ENCODE assay signal across 21 cellular contexts in the genomic region with DNA sequence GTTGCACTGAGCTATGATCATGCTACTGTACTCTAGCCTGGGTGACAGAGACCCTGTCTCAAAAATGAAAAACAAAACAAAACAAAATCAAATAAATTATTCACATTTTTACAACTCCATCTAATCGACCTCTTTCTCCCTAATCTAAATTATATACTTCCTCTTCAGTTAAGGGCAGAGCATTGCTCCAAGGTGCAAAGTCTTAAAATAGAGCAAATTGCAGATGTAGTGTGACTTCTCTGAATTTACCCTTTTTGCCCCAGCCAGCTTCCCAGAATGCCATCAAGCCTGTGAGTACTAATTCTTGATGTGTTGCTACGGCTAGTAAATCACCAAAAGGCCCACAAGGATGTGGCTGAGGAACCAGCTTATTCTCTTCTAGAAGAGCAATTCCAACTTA. TPM values are rescaled to one million over a fixed set of nuclear protein-coding genes. Genes with fewer than 3 reads are reported as not detected.
DNase-seq lines count a peak whose midpoint lies in the region; ATAC-seq, FAIRE-seq and TF ChIP-seq lines count a peak whose summit lies in the region.
"Had no signal": no experiment of that assay in that cellular context is flagged by ENCODE, and none has a peak within 500 bp of the region (broad histone marks: within the 10 kb centered on the region; RNA-seq: fewer than 3 reads in every experiment).

No MANE protein-coding gene starts in this region.

- no peak overlapping the region for H3K4me3 ChIP-seq in small intestine (ENCODE audit: low read depth in 1 of 2, low read length in 2 of 2)
- H3K4me3 ChIP-seq: SJSA1 had no signal

- H3K36me3 Mint-ChIP-seq in activated CD8-positive, alpha-beta T cell treated with anti-CD3 and anti-CD28 coated beads for 36 hours (ENCODE audit: low read depth) = peaks cover 14% of the 10 kb centered on the region
- peaks cover 12% of the 10 kb centered on the region for H3K36me3 Mint-ChIP-seq in activated CD8-positive, alpha-beta T cell treated with anti-CD3 and anti-CD28 coated beads, Interleukin-2, amount 10 ng/mL, durations not matched to agents 7 days and 5 days (ENCODE audit: low read depth)
- H3K36me3 Mint-ChIP-seq in effector memory CD8-positive, alpha-beta T cell (ENCODE audit: insufficient read depth) = peaks cover 11% of the 10 kb centered on the region

- H3K27ac ChIP-seq in small intestine (ENCODE audit: low read depth in 1 of 2, low read length in 1 of 2) = no peak overlapping the region
- H3K27ac ChIP-seq: SJSA1 had no signal

- no peak for ATAC-seq in activated CD8-positive, alpha-beta T cell treated with anti-CD3 and anti-CD28 coated beads for 36 hours
- no peak for ATAC-seq in activated CD8-positive, alpha-beta T cell treated with anti-CD3 and anti-CD28 coated beads, Interleukin-2, amount 10 ng/mL, durations not matched to agents 7 days and 5 days
- ATAC-seq in effector memory CD8-positive, alpha-beta T cell (replicated peaks) = no peak
- ATAC-seq in left cardiac atrium (no peak), HG03135 (IDR thresholded peaks at IDR 0.05; ENCODE audit: unreplicated experiment) (no peak)
- ATAC-seq: HCT116 had no signal

- no peaks in the 10 kb centered on the region for H3K4me1 Mint-ChIP-seq in activated CD8-positive, alpha-beta T cell treated with anti-CD3 and anti-CD28 coated beads for 36 hours (ENCODE audit: low read depth)
- H3K4me1 Mint-ChIP-seq in activated CD8-positive, alpha-beta T cell treated with anti-CD3 and anti-CD28 coated beads, Interleukin-2, amount 10 ng/mL, durations not matched to agents 7 days and 5 days (ENCODE audit: low read depth) = peaks cover 10% of the 10 kb centered on the region
- no peaks in the 10 kb centered on the region for H3K4me1 Mint-ChIP-seq in effector memory CD8-positive, alpha-beta T cell (ENCODE audit: low read depth in 2 of 2)

- no peak for DNase-seq in activated CD8-positive, alpha-beta T cell treated with anti-CD3 and anti-CD28 coated beads for 36 hours
- DNase-seq in activated CD8-positive, alpha-beta T cell treated with anti-CD3 and anti-CD28 coated beads, Interleukin-2, amount 10 ng/mL, durations not matched to agents 7 days and 5 days = no peak
- DNase-seq in KBM-7 (peak; percentile 58), small intestine (peak; percentile 60), left cardiac atrium (no peak)
- DNase-seq in effector memory CD8-positive, alpha-beta T cell = no peak
- DNase-seq: KG1; MV-4-11; NCI-H1105; NCI-H1436 treated with DMSO at 0.1 percent for 48 hours; NCI-H2029; NCI-H446 treated with DMSO at 0.1 percent for 48 hours; NCI-H526; NCI-H82; NK-92 treated with Interleukin-12 subunit alpha and Interleukin-12 subunit beta, amount 100 ng/mL, for 24 hours; Right ventricle myocardium superior; RPMI8226 had no signal

- H3K9me3 ChIP-seq in small intestine (ENCODE audit: control insufficient read depth, low read depth) = no peaks in the 10 kb centered on the region
- H3K9me3 ChIP-seq: SJSA1 had no signal

- in situ Hi-C loops in KBM-7 (cut with MboI; ENCODE audit: low pct_unique_long_range_greater_than_20kb, low sequenced_read_pairs) = no loop called here

- 21 to 56% (median 26%) methylated on average over 2 of the region's 2 CpGs for WGBS in small intestine, 3 donors

- FAIRE-seq in small intestine (lab: Jason Lieb, UNC) = no peak
- FAIRE-seq: GM18507 had no signal

- peak overlapping the region; percentile 15 for H3K27ac Mint-ChIP-seq in activated CD8-positive, alpha-beta T cell treated with anti-CD3 and anti-CD28 coated beads for 36 hours
- H3K27ac Mint-ChIP-seq in activated CD8-positive, alpha-beta T cell treated with anti-CD3 and anti-CD28 coated beads, Interleukin-2, amount 10 ng/mL, durations not matched to agents 7 days and 5 days = no peak overlapping the region
- peak overlapping the region; percentile 32 to 38 for H3K27ac Mint-ChIP-seq in effector memory CD8-positive, alpha-beta T cell

- no peak overlapping the region for H3K4me3 Mint-ChIP-seq in activated CD8-positive, alpha-beta T cell treated with anti-CD3 and anti-CD28 coated beads for 36 hours
- no peak overlapping the region for H3K4me3 Mint-ChIP-seq in activated CD8-positive, alpha-beta T cell treated with anti-CD3 and anti-CD28 coated beads, Interleukin-2, amount 10 ng/mL, durations not matched to agents 7 days and 5 days
- no peak overlapping the region for H3K4me3 Mint-ChIP-seq in effector memory CD8-positive, alpha-beta T cell

- peaks cover 5 to 10% of the 10 kb centered on the region in 2 donors for H3K4me1 ChIP-seq in small intestine (ENCODE audit: control insufficient read depth in 2 of 2, insufficient read depth in 1 of 2, low read depth in 1 of 2, low read length in 1 of 2)

- H3K27me3 ChIP-seq in small intestine (ENCODE audit: control insufficient read depth in 2 of 2, insufficient read depth in 2 of 2, low read length in 2 of 2) = no peaks in the 10 kb centered on the region
- H3K27me3 ChIP-seq: SJSA1 had no signal

- no peaks in the 10 kb centered on the region for H3K36me3 ChIP-seq in small intestine (ENCODE audit: control insufficient read depth in 2 of 2, insufficient read depth in 2 of 2, low read length in 2 of 2)

- no peak for TF ChIP-seq CTCF in activated CD8-positive, alpha-beta T cell treated with anti-CD3 and anti-CD28 coated beads for 36 hours (IDR thresholded peaks at IDR 0.05)

- CTCF ChIA-PET in activated CD8-positive, alpha-beta T cell treated with anti-CD3 and anti-CD28 coated beads for 36 hours (lab: Charles Lee) = interaction anchor here (0.8 to 1.9 kb wide), 4 partner anchors 30 to 139 kb away, joined by 3 to 5 read pairs (median 4); no protein-coding TSS in a partner anchor
- CTCF ChIA-PET in activated CD8-positive, alpha-beta T cell treated with anti-CD3 and anti-CD28 coated beads, Interleukin-2, amount 10 ng/mL, durations not matched to agents 7 days and 5 days (lab: Charles Lee) = interaction anchor here (0.6 to 0.7 kb wide), 2 partner anchors 22 to 439 kb away, joined by 3 read pairs; no protein-coding TSS in a partner anchor

- intact Hi-C loops in activated CD8-positive, alpha-beta T cell treated with anti-CD3 and anti-CD28 coated beads for 36 hours (cut with micrococcal nuclease) = no loop called here
- intact Hi-C loops in left cardiac atrium (cut with DNase I) = loop anchor here in 1 of 2 donors (10.0 kb wide), 1 partner anchor 139 kb away; a partner anchor contains a TSS

- H3K27me3 Mint-ChIP-seq in activated CD8-positive, alpha-beta T cell treated with anti-CD3 and anti-CD28 coated beads for 36 hours = no peaks in the 10 kb centered on the region
- H3K27me3 Mint-ChIP-seq in activated CD8-positive, alpha-beta T cell treated with anti-CD3 and anti-CD28 coated beads, Interleukin-2, amount 10 ng/mL, durations not matched to agents 7 days and 5 days (ENCODE audit: low read depth) = no peaks in the 10 kb centered on the region
- no peaks in the 10 kb centered on the region for H3K27me3 Mint-ChIP-seq in effector memory CD8-positive, alpha-beta T cell

- H3K9me3 Mint-ChIP-seq in activated CD8-positive, alpha-beta T cell treated with anti-CD3 and anti-CD28 coated beads for 36 hours = no peaks in the 10 kb centered on the region
- no peaks in the 10 kb centered on the region for H3K9me3 Mint-ChIP-seq in activated CD8-positive, alpha-beta T cell treated with anti-CD3 and anti-CD28 coated beads, Interleukin-2, amount 10 ng/mL, durations not matched to agents 7 days and 5 days (ENCODE audit: insufficient read depth)
- H3K9me3 Mint-ChIP-seq in effector memory CD8-positive, alpha-beta T cell = no peaks in the 10 kb centered on the region

- POLR2A ChIA-PET in activated CD8-positive, alpha-beta T cell treated with anti-CD3 and anti-CD28 coated beads for 36 hours (lab: Charles Lee) = interaction anchor here (1.4 kb wide), 1 partner anchor 81 kb away, joined by 3 read pairs; no protein-coding TSS in a partner anchor
- POLR2A ChIA-PET in activated CD8-positive, alpha-beta T cell treated with anti-CD3 and anti-CD28 coated beads, Interleukin-2, amount 10 ng/mL, durations not matched to agents 7 days and 5 days (lab: Charles Lee) = no interaction called here

RNA-seq across cellular contexts. Expression of a gene that starts 53.3 kb away (rescaled TPM):
- total RNA-seq in activated CD8-positive, alpha-beta T cell treated with anti-CD3 and anti-CD28 coated beads for 36 hours = 100 to 1,000 TPM; 223 to 227 TPM
- total RNA-seq in activated CD8-positive, alpha-beta T cell treated with anti-CD3 and anti-CD28 coated beads, Interleukin-2, amount 10 ng/mL, durations not matched to agents 7 days and 5 days = 100 to 1,000 TPM; 378 to 386 TPM
- 100 to 1,000 TPM; 248 to 895 (median 288) TPM for polyA plus RNA-seq in small intestine
- total RNA-seq in left cardiac atrium = 100 to 1,000 TPM; 256 to 257 TPM

Comparison
In these comparisons a context has a peak if more than half of its experiments do, and no peak if none do; other contexts are left out.
1. DNase-seq: peak in KBM-7 (single experiment) and small intestine (single experiment); none in activated CD8-positive, alpha-beta T cell treated with anti-CD3 and anti-CD28 coated beads for 36 hours (single experiment), activated CD8-positive, alpha-beta T cell treated with anti-CD3 and anti-CD28 coated beads, Interleukin-2, amount 10 ng/mL, durations not matched to agents 7 days and 5 days (single experiment), effector memory CD8-positive, alpha-beta T cell (0 of 3) and left cardiac atrium (single experiment).